ENCODE assay signal across 1 cellular context in the genomic region with DNA sequence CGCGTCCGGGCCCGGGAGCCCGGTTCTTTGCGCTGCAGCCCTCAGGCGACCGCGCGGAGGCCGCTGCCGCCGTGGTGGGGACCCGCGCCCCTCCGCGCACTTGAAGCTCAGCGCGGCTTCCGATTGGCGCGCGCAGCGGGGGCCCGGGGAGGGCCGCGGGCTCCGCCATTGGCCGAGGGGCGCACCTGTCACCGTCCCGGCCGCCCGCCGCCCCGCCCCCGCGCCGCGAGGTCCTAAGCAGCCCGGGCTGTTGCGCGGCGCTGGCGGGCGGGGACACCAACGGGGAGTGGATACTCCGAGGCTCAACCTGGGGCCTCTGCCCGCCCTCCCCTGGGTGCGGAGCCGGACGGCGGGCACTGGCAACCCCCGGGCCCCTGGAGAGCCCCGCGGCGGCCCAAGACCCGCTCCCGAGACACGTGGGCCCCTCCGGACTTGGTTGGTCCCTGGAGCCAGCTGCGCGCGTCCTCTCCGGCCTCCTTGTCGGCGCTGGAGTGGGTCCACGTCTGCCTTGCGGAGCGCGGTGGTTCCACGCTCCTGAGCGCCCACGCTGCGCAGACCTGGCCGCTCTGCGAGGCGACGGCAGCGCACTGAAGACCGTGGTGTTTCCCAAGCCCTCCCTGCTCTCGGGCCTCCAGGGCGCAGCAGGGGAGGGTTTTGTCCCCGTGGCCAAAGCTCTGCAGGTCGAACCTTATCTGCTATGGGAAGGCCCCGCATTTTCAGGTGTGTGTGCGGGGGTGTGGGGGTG.
TF ChIP-seq lines count a peak whose summit lies in the region.

MNX1 (minus strand) TSS at position 76 of the 745 bp plus-strand sequence. CDS start 313 bp downstream, outside the sequence.

TF ChIP-seq in K562, 482 proteins besides CTCF, POLR2A, EP300 and RAD21 (continued from another document):
- TF ChIP-seq, protein P1, sequence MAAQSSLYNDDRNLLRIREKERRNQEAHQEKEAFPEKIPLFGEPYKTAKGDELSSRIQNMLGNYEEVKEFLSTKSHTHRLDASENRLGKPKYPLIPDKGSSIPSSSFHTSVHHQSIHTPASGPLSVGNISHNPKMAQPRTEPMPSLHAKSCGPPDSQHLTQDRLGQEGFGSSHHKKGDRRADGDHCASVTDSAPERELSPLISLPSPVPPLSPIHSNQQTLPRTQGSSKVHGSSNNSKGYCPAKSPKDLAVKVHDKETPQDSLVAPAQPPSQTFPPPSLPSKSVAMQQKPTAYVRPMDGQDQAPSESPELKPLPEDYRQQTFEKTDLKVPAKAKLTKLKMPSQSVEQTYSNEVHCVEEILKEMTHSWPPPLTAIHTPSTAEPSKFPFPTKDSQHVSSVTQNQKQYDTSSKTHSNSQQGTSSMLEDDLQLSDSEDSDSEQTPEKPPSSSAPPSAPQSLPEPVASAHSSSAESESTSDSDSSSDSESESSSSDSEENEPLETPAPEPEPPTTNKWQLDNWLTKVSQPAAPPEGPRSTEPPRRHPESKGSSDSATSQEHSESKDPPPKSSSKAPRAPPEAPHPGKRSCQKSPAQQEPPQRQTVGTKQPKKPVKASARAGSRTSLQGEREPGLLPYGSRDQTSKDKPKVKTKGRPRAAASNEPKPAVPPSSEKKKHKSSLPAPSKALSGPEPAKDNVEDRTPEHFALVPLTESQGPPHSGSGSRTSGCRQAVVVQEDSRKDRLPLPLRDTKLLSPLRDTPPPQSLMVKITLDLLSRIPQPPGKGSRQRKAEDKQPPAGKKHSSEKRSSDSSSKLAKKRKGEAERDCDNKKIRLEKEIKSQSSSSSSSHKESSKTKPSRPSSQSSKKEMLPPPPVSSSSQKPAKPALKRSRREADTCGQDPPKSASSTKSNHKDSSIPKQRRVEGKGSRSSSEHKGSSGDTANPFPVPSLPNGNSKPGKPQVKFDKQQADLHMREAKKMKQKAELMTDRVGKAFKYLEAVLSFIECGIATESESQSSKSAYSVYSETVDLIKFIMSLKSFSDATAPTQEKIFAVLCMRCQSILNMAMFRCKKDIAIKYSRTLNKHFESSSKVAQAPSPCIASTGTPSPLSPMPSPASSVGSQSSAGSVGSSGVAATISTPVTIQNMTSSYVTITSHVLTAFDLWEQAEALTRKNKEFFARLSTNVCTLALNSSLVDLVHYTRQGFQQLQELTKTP (IDR thresholded peaks at IDR 0.05; ENCODE audit: low read depth in 1 of 2, partially characterized antibody in 2 of 2) = no peak
- no peak for TF ChIP-seq ZNF644 (tag; IDR thresholded peaks at IDR 0.05; ENCODE audit: low read depth)
- TF ChIP-seq SAFB2 (IDR thresholded peaks at IDR 0.05; ENCODE audit: borderline replicate concordance, low read depth, low read length, severe bottlenecking) = no peak
- no peak for TF ChIP-seq NFE2 (IDR thresholded peaks at IDR 0.05; ENCODE audit: low read depth)
- no peak for TF ChIP-seq HMG20A (CRISPR knock-in tag; conservative IDR thresholded peaks at IDR 0.05)
- TF ChIP-seq STAT5A (IDR thresholded peaks at IDR 0.05; ENCODE audit: borderline replicate concordance, low read length) = no peak
- TF ChIP-seq ZZZ3 (IDR thresholded peaks at IDR 0.05) = no peak
- no peak for TF ChIP-seq TAF15 (IDR thresholded peaks at IDR 0.05; ENCODE audit: low read depth, low read length)
- no peak for TF ChIP-seq E2F8 (IDR thresholded peaks at IDR 0.05; ENCODE audit: low read depth, partially characterized antibody)
- TF ChIP-seq ZNF764 (CRISPR knock-in tag; IDR thresholded peaks at IDR 0.05; ENCODE audit: low read depth) = no peak
- TF ChIP-seq, protein P2, sequence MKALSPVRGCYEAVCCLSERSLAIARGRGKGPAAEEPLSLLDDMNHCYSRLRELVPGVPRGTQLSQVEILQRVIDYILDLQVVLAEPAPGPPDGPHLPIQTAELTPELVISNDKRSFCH (CRISPR knock-in tag; IDR thresholded peaks at IDR 0.05) = no peak
- TF ChIP-seq, protein P2 (tag; IDR thresholded peaks at IDR 0.05) = no peak
